ENCODE assay signal across 1 cellular context in genomic region chr6:27544612-27545260, GRCh38.
TF ChIP-seq lines count a peak whose summit lies in the region.

No MANE protein-coding gene starts in this region.

TF ChIP-seq in K562, 482 proteins besides CTCF, POLR2A, EP300 and RAD21 (continued from another document and continues in another):
- TF ChIP-seq ATF4 (CRISPR knock-in tag; IDR thresholded peaks at IDR 0.05) = no peak
- TF ChIP-seq NFIX (CRISPR knock-in tag; IDR thresholded peaks at IDR 0.05; ENCODE audit: low read depth) = no peak
- 0 out of 2 replicates have a peak, but pooled peaks have one; percentile 12 for TF ChIP-seq SMARCC2 (IDR thresholded peaks at IDR 0.05; ENCODE audit: low read depth)
- TF ChIP-seq BDP1 (IDR thresholded peaks at IDR 0.05; ENCODE audit: insufficient read depth, insufficient read length) = no peak
- no peak for TF ChIP-seq NCOA4 (IDR thresholded peaks at IDR 0.05; ENCODE audit: partially characterized antibody)
- TF ChIP-seq MAFK (IDR thresholded peaks at IDR 0.05; ENCODE audit: low read length) = no peak
- TF ChIP-seq NCOA2 (IDR thresholded peaks at IDR 0.05; ENCODE audit: partially characterized antibody in 2 of 2) = peak in 1 of 2 experiments; percentile 76
- TF ChIP-seq ZNF75A (CRISPR knock-in tag; IDR thresholded peaks at IDR 0.05) = no peak
- TF ChIP-seq HINFP (tag; conservative IDR thresholded peaks at IDR 0.05; ENCODE audit: low read depth) = no peak
- no peak for TF ChIP-seq CAMTA2 (CRISPR knock-in tag; conservative IDR thresholded peaks at IDR 0.05)
- no peak for TF ChIP-seq MCM7 (IDR thresholded peaks at IDR 0.05)
- TF ChIP-seq TCFL5 (CRISPR knock-in tag; conservative IDR thresholded peaks at IDR 0.05) = no peak
- TF ChIP-seq ZMIZ1 (IDR thresholded peaks at IDR 0.05; ENCODE audit: low read depth in 2 of 2, low read length in 2 of 2) = no peak
- no peak for TF ChIP-seq NR2C2 (CRISPR knock-in tag; IDR thresholded peaks at IDR 0.05)
- peak; percentile 7; the same call in 1 of the 2 replicates for TF ChIP-seq NR2C2 (tag; IDR thresholded peaks at IDR 0.05)
- TF ChIP-seq HNRNPLL (IDR thresholded peaks at IDR 0.05; ENCODE audit: low read depth, low read length, poor library complexity, severe bottlenecking) = no peak
- no peak for TF ChIP-seq HMGN3 (IDR thresholded peaks at IDR 0.05; ENCODE audit: borderline replicate concordance, extremely low read depth, insufficient read length, low read depth, low read length)
- no peak for TF ChIP-seq ZBED1 (IDR thresholded peaks at IDR 0.05)
- TF ChIP-seq GABPB1 (CRISPR knock-in tag; IDR thresholded peaks at IDR 0.05) = 0 out of 2 replicates have a peak, but pooled peaks have one; percentile 9
- TF ChIP-seq DMBX1 (CRISPR knock-in tag; IDR thresholded peaks at IDR 0.05; ENCODE audit: borderline replicate concordance) = no peak
- TF ChIP-seq HDAC8 (tag; IDR thresholded peaks at IDR 0.05) = no peak
- TF ChIP-seq BCL6 (CRISPR knock-in tag; IDR thresholded peaks at IDR 0.05) = no peak
- TF ChIP-seq KDM4B (IDR thresholded peaks at IDR 0.05; ENCODE audit: borderline replicate concordance in 2 of 2, low read depth in 1 of 2) = no peak
- no peak for TF ChIP-seq ASH1L (IDR thresholded peaks at IDR 0.05; ENCODE audit: borderline replicate concordance, low read depth, partially characterized antibody)
- TF ChIP-seq NFRKB (IDR thresholded peaks at IDR 0.05; ENCODE audit: low read depth) = peak; percentile 66; the same call in 1 of the 2 replicates
- no peak for TF ChIP-seq SMAD1 (IDR thresholded peaks at IDR 0.05; ENCODE audit: low read depth, low read length, partially characterized antibody)
- TF ChIP-seq ELF1 (tag; IDR thresholded peaks at IDR 0.05) = no peak
- TF ChIP-seq FOXP1 (CRISPR knock-in tag; IDR thresholded peaks at IDR 0.05) = 0 out of 2 replicates have a peak, but pooled peaks have one; percentile 2
- TF ChIP-seq MLX (CRISPR knock-in tag; conservative IDR thresholded peaks at IDR 0.05) = no peak
- no peak for TF ChIP-seq ATF7 (IDR thresholded peaks at IDR 0.05)
- TF ChIP-seq DPF2 (IDR thresholded peaks at IDR 0.05) = no peak
- no peak; the same call in 1 of the 2 replicates for TF ChIP-seq GABPA (tag; conservative IDR thresholded peaks at IDR 0.05; ENCODE audit: low read depth)
- TF ChIP-seq HDAC3 (IDR thresholded peaks at IDR 0.05; ENCODE audit: borderline replicate concordance, partially characterized antibody) = no peak
- peak; percentile 38; the same call in 1 of the 2 replicates for TF ChIP-seq ZFX (CRISPR knock-in tag; IDR thresholded peaks at IDR 0.05)
- no peak for TF ChIP-seq ZNF140 (CRISPR knock-in tag; IDR thresholded peaks at IDR 0.05)
- no peak for TF ChIP-seq PTTG1 (tag; IDR thresholded peaks at IDR 0.05; ENCODE audit: low read depth)
- no peak for TF ChIP-seq NFXL1 (CRISPR knock-in tag; IDR thresholded peaks at IDR 0.05)
- TF ChIP-seq CREB5 (CRISPR knock-in tag; IDR thresholded peaks at IDR 0.05) = no peak
- TF ChIP-seq ZNF583 (CRISPR knock-in tag; IDR thresholded peaks at IDR 0.05) = no peak
- no peak for TF ChIP-seq TRIM25 (IDR thresholded peaks at IDR 0.05; ENCODE audit: borderline replicate concordance)
- no peak for TF ChIP-seq RFX7 (CRISPR knock-in tag; IDR thresholded peaks at IDR 0.05)
- TF ChIP-seq UBTF (IDR thresholded peaks at IDR 0.05; ENCODE audit: borderline replicate concordance in 1 of 2, low read depth in 2 of 2, low read length in 2 of 2) = peak in 1 of 2 experiments; percentile 20; a peak in 1 of 4 replicates
- TF ChIP-seq NFE2L1 (tag; IDR thresholded peaks at IDR 0.05; ENCODE audit: borderline replicate concordance, low read depth) = no peak
- no peak for TF ChIP-seq IRF2 (CRISPR knock-in tag; IDR thresholded peaks at IDR 0.05)
- no peak for TF ChIP-seq SREBF1 (IDR thresholded peaks at IDR 0.05; ENCODE audit: borderline replicate concordance, low read depth, low read length)
- 0 out of 4 replicates have a peak, but pooled peaks of 1 of the 2 experiments have one; percentile 5 for TF ChIP-seq TBL1XR1 (IDR thresholded peaks at IDR 0.05; ENCODE audit: low read length in 2 of 2)
- 0 out of 4 replicates have a peak, but pooled peaks of 1 of the 2 experiments have one; percentile 47 for TF ChIP-seq SIN3A (IDR thresholded peaks at IDR 0.05; ENCODE audit: borderline replicate concordance in 2 of 2, control insufficient read depth in 1 of 2, low read depth in 2 of 2, low read length in 2 of 2)
